Comparison of ENCODE assay signal across 19 cellular contexts in genomic region chr12:77590306-77590705, GRCh38.
"Had no signal": no experiment of that assay in that cellular context is flagged by ENCODE, and none has a peak within 500 bp of the region (broad histone marks: within the 10 kb centered on the region; RNA-seq: fewer than 3 reads in every experiment).

No MANE protein-coding gene starts in this region.

- H3K4me3 ChIP-seq: K562 had no signal

- H3K9me3 ChIP-seq: SK-N-SH had no signal

- H3K27ac ChIP-seq: HL-60, KMS-11, RWPE1 had no signal

- DNase-seq: Kasumi-1, MM.1S, NCI-H1092 treated with DMSO at 0.1 percent for 48 hours, NCI-H1436, NCI-H187, NCI-H2029, NCI-H2081 treated with DMSO at 0.1 percent for 48 hours, NCI-H2171, NCI-H345, NCI-H446 treated with DMSO at 0.1 percent for 48 hours, NCI-H510A treated with DMSO at 0.1 percent for 48 hours, NCI-H526, SHP77, SK-N-SH had no signal

- H3K9me2 ChIP-seq: SK-N-SH had no signal

- ATAC-seq: K562, Panc1 had no signal

- H3K4me2 ChIP-seq: KMS-11, SK-N-SH had no signal
